ENCODE assay signal across 9 cellular contexts in genomic region chr6:6004147-6004995, GRCh38. TPM values are rescaled to one million over a fixed set of nuclear protein-coding genes. Genes with fewer than 3 reads are reported as not detected.
A peak's percentile ranks its signal among the peaks of the same experiment; 100 is the strongest.
DNase-seq lines count a peak whose midpoint lies in the region; ATAC-seq and TF ChIP-seq lines count a peak whose summit lies in the region.
"Had no signal": no experiment of that assay in that cellular context is flagged by ENCODE, and none has a peak within 500 bp of the region (broad histone marks: within the 10 kb centered on the region; RNA-seq: fewer than 3 reads in every experiment).

No MANE protein-coding gene starts in this region.

- peaks cover 74% of the 10 kb centered on the region for H3K4me1 Mint-ChIP-seq in activated CD4-positive, alpha-beta T cell treated with anti-CD3 and anti-CD28 coated beads, Interleukin-2, amount 10 ng/mL, durations not matched to agents 7 days and 5 days
- H3K4me1 Mint-ChIP-seq in activated CD4-positive, alpha-beta memory T cell treated with anti-CD3 and anti-CD28 coated beads for 36 hours (ENCODE audit: low read depth): peaks cover 54% of the 10 kb centered on the region
- H3K4me1 Mint-ChIP-seq in immature natural killer cell: peaks cover 70 to 86% of the 10 kb centered on the region in 2 donors

- intact Hi-C loops in activated CD4-positive, alpha-beta memory T cell treated with anti-CD3 and anti-CD28 coated beads for 36 hours (cut with micrococcal nuclease): loop anchor here (1.0 to 10.0 kb wide), 3 partner anchors 8 to 510 kb away; no protein-coding TSS in a partner anchor
- intact Hi-C loops in stomach (cut with DNase I; ENCODE audit: low total_unique reads): no loop called here
- intact Hi-C loops in testis (cut with DNase I; ENCODE audit: low total_unique reads): no loop called here

- peak overlapping the region; percentile 76 for H3K4me3 Mint-ChIP-seq in activated CD4-positive, alpha-beta T cell treated with anti-CD3 and anti-CD28 coated beads, Interleukin-2, amount 10 ng/mL, durations not matched to agents 7 days and 5 days
- peak overlapping the region; percentile 70 for H3K4me3 Mint-ChIP-seq in activated CD4-positive, alpha-beta memory T cell treated with anti-CD3 and anti-CD28 coated beads for 36 hours
- peak overlapping the region; percentile 82 to 94 (median 83) for H3K4me3 Mint-ChIP-seq in immature natural killer cell

- no peak for DNase-seq in activated CD4-positive, alpha-beta T cell treated with anti-CD3 and anti-CD28 coated beads, Interleukin-2, amount 10 ng/mL, durations not matched to agents 7 days and 5 days
- no peak for DNase-seq in activated CD4-positive, alpha-beta T cell treated with anti-CD3 and anti-CD28 coated beads for 1 hour
- no peak for DNase-seq in activated CD4-positive, alpha-beta memory T cell treated with anti-CD3 and anti-CD28 coated beads for 36 hours
- no peak for DNase-seq in immature natural killer cell
- no peak for DNase-seq in stomach
- no peak for DNase-seq in activated CD4-positive, CD25-positive, alpha-beta regulatory T cell treated with anti-CD3 and anti-CD28 coated beads, Interleukin-2, amount 50 U/mL, for 72 hours
- DNase-seq in testis: no peak
- DNase-seq: foreskin melanocyte had no signal

- H3K4me1 ChIP-seq in stomach (peaks cover 47 to 76% (median 65%) of the 10 kb centered on the region in 4 donors), testis (peaks cover 8% of the 10 kb centered on the region)

- CTCF ChIA-PET in activated CD4-positive, alpha-beta T cell treated with anti-CD3 and anti-CD28 coated beads, Interleukin-2, amount 10 ng/mL, durations not matched to agents 7 days and 5 days (lab: Charles Lee): interaction anchor here (1.2 to 1.5 kb wide), 2 partner anchors 10 to 18 kb away, joined by 3 to 4 read pairs; no protein-coding TSS in a partner anchor
- CTCF ChIA-PET in activated CD4-positive, alpha-beta memory T cell treated with anti-CD3 and anti-CD28 coated beads for 36 hours (lab: Charles Lee): interaction anchor here (1.6 kb wide), 1 partner anchor 543 kb away, joined by 4 read pairs; no protein-coding TSS in a partner anchor

- peaks cover 87% of the 10 kb centered on the region for H3K27me3 Mint-ChIP-seq in activated CD4-positive, alpha-beta T cell treated with anti-CD3 and anti-CD28 coated beads, Interleukin-2, amount 10 ng/mL, durations not matched to agents 7 days and 5 days
- peaks cover 82% of the 10 kb centered on the region for H3K27me3 Mint-ChIP-seq in activated CD4-positive, alpha-beta memory T cell treated with anti-CD3 and anti-CD28 coated beads for 36 hours
- H3K27me3 Mint-ChIP-seq in immature natural killer cell (ENCODE audit: low read depth in 3 of 3): peaks cover 76 to 90% (median 86%) of the 10 kb centered on the region in 3 donors

- H3K27me3 ChIP-seq in stomach (peaks cover 71 to 100% (median 97%) of the 10 kb centered on the region in 3 donors), testis (peaks cover 6% of the 10 kb centered on the region)

- POLR2A ChIA-PET in activated CD4-positive, alpha-beta T cell treated with anti-CD3 and anti-CD28 coated beads, Interleukin-2, amount 10 ng/mL, durations not matched to agents 7 days and 5 days (lab: Charles Lee): no interaction called here
- POLR2A ChIA-PET in activated CD4-positive, alpha-beta memory T cell treated with anti-CD3 and anti-CD28 coated beads for 36 hours (lab: Charles Lee): no interaction called here

- peaks cover 8% of the 10 kb centered on the region for H3K9me3 Mint-ChIP-seq in activated CD4-positive, alpha-beta T cell treated with anti-CD3 and anti-CD28 coated beads, Interleukin-2, amount 10 ng/mL, durations not matched to agents 7 days and 5 days
- peaks cover 5% of the 10 kb centered on the region for H3K9me3 Mint-ChIP-seq in activated CD4-positive, alpha-beta memory T cell treated with anti-CD3 and anti-CD28 coated beads for 36 hours
- peaks cover 0 to 16% (median 5%) of the 10 kb centered on the region in 6 donors for H3K9me3 Mint-ChIP-seq in immature natural killer cell

- H3K4me3 ChIP-seq in stomach: peak overlapping the region; percentile 30 to 48 (median 36)
- peak overlapping the region in 1 of 2 donors; percentile 38 for H3K4me3 ChIP-seq in testis

- H3K27ac Mint-ChIP-seq in activated CD4-positive, alpha-beta T cell treated with anti-CD3 and anti-CD28 coated beads, Interleukin-2, amount 10 ng/mL, durations not matched to agents 7 days and 5 days: peak overlapping the region; percentile 76
- H3K27ac Mint-ChIP-seq in activated CD4-positive, alpha-beta memory T cell treated with anti-CD3 and anti-CD28 coated beads for 36 hours: peak overlapping the region; percentile 55
- peak overlapping the region in 3 of 6 donors; percentile 67 to 84 (median 74) for H3K27ac Mint-ChIP-seq in immature natural killer cell

- TF ChIP-seq EP300 in stomach (IDR thresholded peaks at IDR 0.05): no peak

- peaks cover 33% of the 10 kb centered on the region for H3K36me3 Mint-ChIP-seq in activated CD4-positive, alpha-beta T cell treated with anti-CD3 and anti-CD28 coated beads, Interleukin-2, amount 10 ng/mL, durations not matched to agents 7 days and 5 days (ENCODE audit: low read depth)
- peaks cover 19% of the 10 kb centered on the region for H3K36me3 Mint-ChIP-seq in activated CD4-positive, alpha-beta memory T cell treated with anti-CD3 and anti-CD28 coated beads for 36 hours
- H3K36me3 Mint-ChIP-seq in immature natural killer cell: peaks cover 0 to 7% (median 3%) of the 10 kb centered on the region in 3 donors

- TF ChIP-seq POLR2A in stomach (IDR thresholded peaks at IDR 0.05) (no peak), testis (IDR thresholded peaks at IDR 0.05) (no peak)

- ATAC-seq in GM18861 (IDR thresholded peaks at IDR 0.05; ENCODE audit: unreplicated experiment): no peak

- TF ChIP-seq CTCF in stomach (IDR thresholded peaks at IDR 0.05) (no peak), testis (IDR thresholded peaks at IDR 0.05) (no peak)

- peaks cover 0 to 40% (median 24%) of the 10 kb centered on the region in 4 donors for H3K9me3 ChIP-seq in stomach
- no peaks in the 10 kb centered on the region for H3K9me3 ChIP-seq in testis

- no peaks in the 10 kb centered on the region for H3K36me3 ChIP-seq in stomach
- H3K36me3 ChIP-seq in testis (ENCODE audit: low read depth, missing control alignments): no peaks in the 10 kb centered on the region

- 9 to 17% (median 13%) methylated on average over 35 to 49 of the region's 49 CpGs for WGBS in stomach, 5 donors
- WGBS in testis, 2 donors: 9 to 10% methylated on average over 49 of the region's 49 CpGs

- H3K27ac ChIP-seq in stomach: peak overlapping the region in 4 of 5 donors; percentile 30 to 64 (median 56)
- no peak overlapping the region for H3K27ac ChIP-seq in testis

RNA-seq across cellular contexts. Expression of gene NRN1, which starts 2.4 kb away (rescaled TPM):
- total RNA-seq in activated CD4-positive, alpha-beta T cell treated with anti-CD3 and anti-CD28 coated beads, Interleukin-2, amount 10 ng/mL, durations not matched to agents 7 days and 5 days: 1 to 10 TPM; 7.0 to 8.7 TPM
- 1 to 10 TPM in 1 of 2 experiments, under 1 TPM in 1; 1.00 to 1.3 TPM for total RNA-seq in activated CD4-positive, alpha-beta memory T cell treated with anti-CD3 and anti-CD28 coated beads for 36 hours
- polyA plus RNA-seq in immature natural killer cell (not detected), stomach (1 to 10 TPM; 3.0 to 9.8 (median 7.0) TPM), testis (ENCODE audit: insufficient read depth, low read depth, low replicate concordance) (5.7 TPM)
- total RNA-seq in stomach (1 to 10 TPM in 2 of 5 donors, under 1 TPM in 1, not detected in 2; 0.45 to 4.5 (median 4.2) TPM), testis (1 to 10 TPM in 1 of 2 donors, under 1 TPM in 1; 0.31 to 1.3 TPM)

Comparison
In these comparisons a context has a peak if more than half of its experiments do, and no peak if none do; other contexts are left out.
1. H3K27ac ChIP-seq: peak in stomach (4 of 5); none in testis (0 of 2).
2. Peak in every context shown above with its lines, with median percentiles within 50 percentile points of each other: H3K4me3 Mint-ChIP-seq.